Comparison of ENCODE assay signal across 21 cellular contexts in genomic region chr2:201768918-201769317, GRCh38. TPM values are rescaled to one million over a fixed set of nuclear protein-coding genes. Genes with fewer than 3 reads are reported as not detected.
DNase-seq lines count a peak whose midpoint lies in the region; ATAC-seq and TF ChIP-seq lines count a peak whose summit lies in the region.
"Had no signal": no experiment of that assay in that cellular context is flagged by ENCODE, and none has a peak within 500 bp of the region (broad histone marks: within the 10 kb centered on the region; RNA-seq: fewer than 3 reads in every experiment).

No MANE protein-coding gene starts in this region.

- H3K27ac ChIP-seq in PC-3 (ENCODE audit: low read length) = no peak overlapping the region
- H3K27ac ChIP-seq in osteoblast (ENCODE audit: low read depth, low read length) = no peak overlapping the region
- no peak overlapping the region for H3K27ac ChIP-seq in colonic mucosa
- H3K27ac ChIP-seq: BLaER1, skin epidermis had no signal

- intact Hi-C loops in PC-3 (cut with micrococcal nuclease) (loop anchor here (2.0 kb wide), 1 partner anchor 14 kb away; no protein-coding TSS in a partner anchor), colonic mucosa (cut with DNase I) (no loop called here)

- H3K4me2 ChIP-seq in PC-3 (ENCODE audit: low read length) (no peak overlapping the region), osteoblast (ENCODE audit: insufficient read depth, low read length) (peak overlapping the region; percentile 5)
- H3K4me2 ChIP-seq: BLaER1 had no signal

- peak; percentile 83 for ATAC-seq in PC-3
- ATAC-seq in HG02870 (IDR thresholded peaks at IDR 0.05; ENCODE audit: unreplicated experiment) = no peak
- ATAC-seq in HG03175 (IDR thresholded peaks at IDR 0.05; ENCODE audit: unreplicated experiment) = no peak
- ATAC-seq: T-cell had no signal

- H3K27me3 ChIP-seq in PC-3 (ENCODE audit: low read length) (no peaks in the 10 kb centered on the region), osteoblast (ENCODE audit: insufficient read depth, low read length) (no peaks in the 10 kb centered on the region), colonic mucosa (no peaks in the 10 kb centered on the region)
- H3K27me3 ChIP-seq: BLaER1 had no signal

- H3K79me2 ChIP-seq in PC-3 (ENCODE audit: low read length) = peaks cover 28% of the 10 kb centered on the region
- H3K79me2 ChIP-seq in osteoblast (ENCODE audit: insufficient read depth, low read length) = peaks cover 54% of the 10 kb centered on the region

- H4K20me1 ChIP-seq in PC-3 (ENCODE audit: low read length) = peaks cover 3% of the 10 kb centered on the region; the same call in 1 of the 2 replicates
- peaks cover 6% of the 10 kb centered on the region for H4K20me1 ChIP-seq in osteoblast (ENCODE audit: insufficient read depth, low read length)
- H4K20me1 ChIP-seq: BLaER1 had no signal

- H2AFZ ChIP-seq in PC-3 (ENCODE audit: low read length) (no peak overlapping the region), osteoblast (ENCODE audit: low read length) (no peak overlapping the region)

- H3K36me3 ChIP-seq in PC-3 (ENCODE audit: low read depth, low read length) (peaks cover 7% of the 10 kb centered on the region), osteoblast (ENCODE audit: insufficient read depth, low read length) (peaks cover 13% of the 10 kb centered on the region), colonic mucosa (no peaks in the 10 kb centered on the region)

- H3K9ac ChIP-seq in PC-3 (ENCODE audit: low read length) = no peak overlapping the region
- no peak overlapping the region for H3K9ac ChIP-seq in colonic mucosa (ENCODE audit: low read depth in 2 of 2, low read length in 2 of 2)
- H3K9ac ChIP-seq: BLaER1 had no signal

- BruUV-seq in PC-3 (replicated peaks; lab: Mats Ljungman, UMichigan) = no TSS peak

- H3F3A ChIP-seq in PC-3 (ENCODE audit: low read length, unreplicated experiment) = no peaks in the 10 kb centered on the region

- POLR2A ChIA-PET in PC-3 (lab: Charles Lee; ENCODE audit: unreplicated experiment) = interaction anchor here (1.0 kb wide), 1 partner anchor 12 kb away, joined by 5 read pairs; the partner anchor contains the start of gene ALS2

- CTCF ChIA-PET in PC-3 (lab: Charles Lee) = interaction anchor here (1.1 kb wide), 1 partner anchor 12 kb away, joined by 4 read pairs; the partner anchor contains the start of gene ALS2

- H3K4me1 ChIP-seq in PC-3 (ENCODE audit: insufficient read depth, low read length) (peaks cover 25% of the 10 kb centered on the region), osteoblast (ENCODE audit: insufficient read depth, low read length) (peaks cover 15% of the 10 kb centered on the region), colonic mucosa (no peaks in the 10 kb centered on the region)
- H3K4me1 ChIP-seq: BLaER1 had no signal

- DNase-seq in ELR (ENCODE audit: low read depth) = peak; percentile 30
- DNase-seq in PC-3 = peak; percentile 36
- DNase-seq in dedifferentiated amniotic fluid mesenchymal stem cell (ENCODE audit: extremely low spot score) = peak; percentile 58
- DNase-seq in osteoblast (ENCODE audit: insufficient read length, low spot score, missing footprints) = peak; percentile 76
- DNase-seq in colonic mucosa = no peak
- DNase-seq: activated CD4-positive, alpha-beta T cell treated with anti-CD3 and anti-CD28 coated beads, Interleukin-2, amount 10 ng/mL, durations not matched to agents 24 days and 14 days; activated naive CD4-positive, alpha-beta T cell; erythroblast; GDM1; head of caudate nucleus; mammary epithelial cell; naive B cell; NCI-H1930; NCI-H510A; posterior cingulate gyrus; stimulated activated CD4-positive, alpha-beta T cell treated with anti-CD3 and anti-CD28 coated beads, Interleukin-4, amount 100 ng/mL, for 1 hour; T-cell had no signal

- TF ChIP-seq CTCF in PC-3 (conservative IDR thresholded peaks at IDR 0.05; ENCODE audit: low read depth, low read length) = no peak
- TF ChIP-seq CTCF in osteoblast (IDR thresholded peaks at IDR 0.05; ENCODE audit: extremely low read depth, low read depth, low read length) = no peak
- TF ChIP-seq CTCF in colonic mucosa (IDR thresholded peaks at IDR 0.05) = no peak

- no peaks in the 10 kb centered on the region for H3K9me2 ChIP-seq in PC-3 (replicated peaks; ENCODE audit: low read length)

- H3K9me3 ChIP-seq in PC-3 (ENCODE audit: low read length) = no peaks in the 10 kb centered on the region
- no peaks in the 10 kb centered on the region for H3K9me3 ChIP-seq in osteoblast (ENCODE audit: low read depth, low read length)
- H3K9me3 ChIP-seq in colonic mucosa = no peaks in the 10 kb centered on the region
- H3K9me3 ChIP-seq: BLaER1 had no signal

- H3K4me3 ChIP-seq in PC-3 (ENCODE audit: low read length) (no peak overlapping the region), osteoblast (ENCODE audit: insufficient read depth, low read length) (no peak overlapping the region), colonic mucosa (no peak overlapping the region)
- H3K4me3 ChIP-seq: BLaER1, skin epidermis had no signal

RNA-seq across cellular contexts. Expression of gene ALS2, which starts 11.8 kb away (rescaled TPM):
- total RNA-seq in PC-3 (2014; rRNA removed) (20.4 and 23.8 TPM in 2 replicates), osteoblast (38.9 and 39.1 TPM in 2 replicates), colonic mucosa (10 to 100 TPM in 1 of 2 donors, 1 to 10 TPM in 1; 8.0 to 11.7 TPM)

RNA-seq across cellular contexts. Expression of gene CDK15, which starts 37.4 kb away (rescaled TPM):
- total RNA-seq in PC-3 (2014; rRNA removed) (2.4 TPM in 1 of 2 replicates, not detected in the other), osteoblast (4.7 and 5.3 TPM in 2 replicates), colonic mucosa (under 1 TPM; 0.47 to 0.72 TPM)
- total RNA-seq: activated CD4-positive, alpha-beta T cell treated with anti-CD3 and anti-CD28 coated beads, Interleukin-2, amount 10 ng/mL, durations not matched to agents 24 days and 14 days; T-cell had no signal
